35 cellular contexts compared by ENCODE assay signal in genomic region chr19:30288957-30289735, GRCh38.
"Had no signal": no experiment of that assay in that cellular context is flagged by ENCODE, and none has a peak within 500 bp of the region (broad histone marks: within the 10 kb centered on the region; RNA-seq: fewer than 3 reads in every experiment).

No MANE protein-coding gene starts in this region.

- H3K27me3 ChIP-seq: adrenal gland, body of pancreas, brain microvascular endothelial cell had no signal

- H3K4me1 ChIP-seq: adrenal gland, body of pancreas, breast epithelium had no signal

- H3K36me3 Mint-ChIP-seq: activated naive CD4-positive, alpha-beta T cell treated with anti-CD3 and anti-CD28 coated beads, Interleukin-2, amount 50 U/mL, for 72 hours; activated naive CD8-positive, alpha-beta T cell treated with anti-CD3 and anti-CD28 coated beads for 36 hours; WTC11 had no signal

- H3K4me1 Mint-ChIP-seq: activated CD4-positive, alpha-beta memory T cell treated with anti-CD3 and anti-CD28 coated beads, Interleukin-2, amount 10 ng/mL, durations not matched to agents 7 days and 5 days; activated CD4-positive, alpha-beta T cell treated with anti-CD3 and anti-CD28 coated beads for 36 hours; activated CD4-positive, alpha-beta T cell treated with anti-CD3 and anti-CD28 coated beads, Interleukin-2, amount 10 ng/mL, durations not matched to agents 7 days and 5 days; activated naive CD8-positive, alpha-beta T cell treated with anti-CD3 and anti-CD28 coated beads for 36 hours; activated T-helper 17 cell treated with anti-CD3 and anti-CD28 coated beads, Interleukin-2, amount 50 U/mL, for 72 hours had no signal

- H3K4me3 ChIP-seq: adrenal gland, body of pancreas, breast epithelium had no signal

- H3K36me3 ChIP-seq: adrenal gland, brain microvascular endothelial cell, breast epithelium, WERI-Rb-1 had no signal

- H3K27ac ChIP-seq: adrenal gland, body of pancreas, brain microvascular endothelial cell, breast epithelium, WERI-Rb-1 had no signal

- DNase-seq: activated CD4-positive, alpha-beta memory T cell treated with anti-CD3 and anti-CD28 coated beads, Interleukin-2, amount 10 ng/mL, durations not matched to agents 7 days and 5 days; activated CD4-positive, alpha-beta T cell treated with anti-CD3 and anti-CD28 coated beads for 1 hour; activated CD4-positive, alpha-beta T cell treated with anti-CD3 and anti-CD28 coated beads for 36 hours; activated CD4-positive, alpha-beta T cell treated with anti-CD3 and anti-CD28 coated beads for 48 hours; activated CD4-positive, alpha-beta T cell treated with anti-CD3 and anti-CD28 coated beads, Interleukin-2, amount 10 ng/mL, durations not matched to agents 7 days and 5 days; activated CD4-positive, alpha-beta T cell treated with anti-CD3 and anti-CD28 coated beads, Interleukin-2, amount 50 U/mL, for 48 hours; activated CD4-positive, CD25-positive, alpha-beta regulatory T cell; activated CD8-positive, alpha-beta memory T cell treated with anti-CD3 and anti-CD28 coated beads, Interleukin-2, amount 50 U/mL, for 4 hours; activated effector memory CD4-positive, alpha-beta T cell treated with anti-CD3 and anti-CD28 coated beads, Interleukin-2, amount 50 U/mL, for 16 hours; activated gamma-delta T cell treated with Interleukin-2 at 50 U/mL for 16 hours; activated naive CD4-positive, alpha-beta T cell; activated naive CD4-positive, alpha-beta T cell treated with anti-CD3 and anti-CD28 coated beads for 36 hours; activated naive CD4-positive, alpha-beta T cell treated with anti-CD3 and anti-CD28 coated beads, Interleukin-2, amount 50 U/mL, for 16 hours; activated naive CD8-positive, alpha-beta T cell treated with anti-CD3 and anti-CD28 coated beads for 36 hours; activated T-cell treated with anti-CD3 and anti-CD28 coated beads for 4 hours; activated T-cell treated with anti-CD3 and anti-CD28 coated beads, Interleukin-2, amount 50 U/mL, for 1 hour; activated T-cell treated with anti-CD3 and anti-CD28 coated beads, Interleukin-2, amount 50 U/mL, for 4 hours; activated T-cell treated with anti-CD3 and anti-CD28 coated beads, Interleukin-2, amount 50 U/mL, for 72 hours; adrenal gland; amniotic stem cell; body of pancreas; brain microvascular endothelial cell; central memory CD4-positive, alpha-beta T cell; T-helper 1 cell; T-helper 2 cell; T-helper 9 cell; WERI-Rb-1 had no signal

- H3K27me3 Mint-ChIP-seq: activated CD4-positive, alpha-beta memory T cell treated with anti-CD3 and anti-CD28 coated beads, Interleukin-2, amount 10 ng/mL, durations not matched to agents 7 days and 5 days; activated CD4-positive, alpha-beta T cell treated with anti-CD3 and anti-CD28 coated beads, Interleukin-2, amount 10 ng/mL, durations not matched to agents 7 days and 5 days; activated naive CD8-positive, alpha-beta T cell treated with anti-CD3 and anti-CD28 coated beads for 36 hours had no signal

- H3K9me3 ChIP-seq: adrenal gland, body of pancreas, breast epithelium had no signal

- ATAC-seq: activated CD4-positive, alpha-beta T cell treated with anti-CD3 and anti-CD28 coated beads for 36 hours; activated CD4-positive, CD25-positive, alpha-beta regulatory T cell treated with anti-CD3 and anti-CD28 coated beads, Interleukin-2, amount 50 U/mL, for 24 hours; activated naive CD4-positive, alpha-beta T cell treated with anti-CD3 and anti-CD28 coated beads, Interleukin-2, amount 50 U/mL, for 72 hours; activated T-cell treated with anti-CD3 and anti-CD28 coated beads, Interleukin-2, amount 50 U/mL, for 4 hours; activated T-cell treated with anti-CD3 and anti-CD28 coated beads, Interleukin-2, amount 50 U/mL, for 72 hours; activated T-helper 17 cell treated with anti-CD3 and anti-CD28 coated beads, Interleukin-2, amount 50 U/mL, for 72 hours; body of pancreas; WTC11 had no signal

- H3K27ac Mint-ChIP-seq: activated CD4-positive, alpha-beta memory T cell treated with anti-CD3 and anti-CD28 coated beads, Interleukin-2, amount 10 ng/mL, durations not matched to agents 7 days and 5 days; activated CD4-positive, alpha-beta T cell treated with anti-CD3 and anti-CD28 coated beads for 36 hours; activated CD4-positive, alpha-beta T cell treated with anti-CD3 and anti-CD28 coated beads, Interleukin-2, amount 10 ng/mL, durations not matched to agents 7 days and 5 days; activated naive CD4-positive, alpha-beta T cell treated with anti-CD3 and anti-CD28 coated beads for 36 hours; activated naive CD4-positive, alpha-beta T cell treated with anti-CD3 and anti-CD28 coated beads, Interleukin-2, amount 50 U/mL, for 72 hours; activated naive CD8-positive, alpha-beta T cell treated with anti-CD3 and anti-CD28 coated beads for 36 hours; activated T-cell treated with anti-CD3 and anti-CD28 coated beads, Interleukin-2, amount 50 U/mL, for 72 hours; activated T-helper 1 cell treated with anti-CD3 and anti-CD28 coated beads, Interleukin-12 subunit alpha, Interleukin-12 subunit beta, Interleukin-2, Interleukin-4 antibody, amounts not matched to agents 30 ng/mL and 10 ng/mL and 1 ng/mL, durations not matched to agents 14 hours and 24 hours and 36 hours; activated T-helper 17 cell treated with anti-CD3 and anti-CD28 coated beads, Interleukin-2, amount 50 U/mL, for 72 hours; T-helper 1 cell treated with Interleukin-12 subunit alpha and Interleukin-12 subunit beta and Interleukin-4 antibody, amounts not matched to agents 30 μg/mL and 1 μg/mL, for 36 hours; T-helper 2 cell treated with Interferon-gamma antibody and Interleukin-4, amounts not matched to agents 5 μg/mL and 100 μg/mL, for 36 hours; WTC11 had no signal

- H3K9me3 Mint-ChIP-seq: activated CD4-positive, alpha-beta memory T cell treated with anti-CD3 and anti-CD28 coated beads, Interleukin-2, amount 10 ng/mL, durations not matched to agents 7 days and 5 days; activated T-cell treated with anti-CD3 and anti-CD28 coated beads, Interleukin-2, amount 50 U/mL, for 4 hours; activated T-helper 17 cell treated with anti-CD3 and anti-CD28 coated beads, Interleukin-2, amount 50 U/mL, for 72 hours; T-helper 1 cell treated with Interleukin-12 subunit alpha and Interleukin-12 subunit beta and Interleukin-4 antibody, amounts not matched to agents 30 μg/mL and 1 μg/mL, for 36 hours; T-helper 2 cell treated with Interferon-gamma antibody and Interleukin-4, amounts not matched to agents 5 μg/mL and 100 μg/mL, for 36 hours had no signal

- H3K4me3 Mint-ChIP-seq: activated CD4-positive, alpha-beta memory T cell treated with anti-CD3 and anti-CD28 coated beads, Interleukin-2, amount 10 ng/mL, durations not matched to agents 7 days and 5 days; activated CD4-positive, alpha-beta T cell treated with anti-CD3 and anti-CD28 coated beads for 36 hours; activated CD4-positive, alpha-beta T cell treated with anti-CD3 and anti-CD28 coated beads, Interleukin-2, amount 10 ng/mL, durations not matched to agents 7 days and 5 days; activated naive CD4-positive, alpha-beta T cell treated with anti-CD3 and anti-CD28 coated beads for 36 hours; activated naive CD8-positive, alpha-beta T cell treated with anti-CD3 and anti-CD28 coated beads for 36 hours; activated T-cell treated with anti-CD3 and anti-CD28 coated beads, Interleukin-2, amount 50 U/mL, for 4 hours; activated T-cell treated with anti-CD3 and anti-CD28 coated beads, Interleukin-2, amount 50 U/mL, for 72 hours; activated T-helper 1 cell treated with anti-CD3 and anti-CD28 coated beads, Interleukin-12 subunit alpha, Interleukin-12 subunit beta, Interleukin-2, Interleukin-4 antibody, amounts not matched to agents 30 ng/mL and 10 ng/mL and 1 ng/mL, durations not matched to agents 14 hours and 24 hours and 36 hours; activated T-helper 17 cell treated with anti-CD3 and anti-CD28 coated beads, Interleukin-2, amount 50 U/mL, for 72 hours; T-helper 1 cell treated with Interleukin-12 subunit alpha and Interleukin-12 subunit beta and Interleukin-4 antibody, amounts not matched to agents 30 μg/mL and 1 μg/mL, for 36 hours; T-helper 2 cell treated with Interferon-gamma antibody and Interleukin-4, amounts not matched to agents 5 μg/mL and 100 μg/mL, for 36 hours; WTC11 had no signal
